In genomic region chrX:20267599-20267923, GRCh38 we compare ENCODE assay signal across 8 cellular contexts. TPM values are rescaled to one million over a fixed set of nuclear protein-coding genes. Genes with fewer than 3 reads are reported as not detected.
DNase-seq lines count a peak whose midpoint lies in the region; ATAC-seq, FAIRE-seq and TF ChIP-seq lines count a peak whose summit lies in the region.

No MANE protein-coding gene starts in this region.

- intact Hi-C loops in activated CD4-positive, alpha-beta T cell treated with anti-CD3 and anti-CD28 coated beads for 36 hours (cut with DNase I, micrococcal nuclease): loop anchor here (1.0 to 10.0 kb wide), 6 partner anchors 125 to 1677 kb away; partner anchors contain the start of genes CNKSR2 (in 2 of the 2), EIF1AX (in 2 of the 2) and SMS (in 2 of the 2)
- intact Hi-C loops in GM12878 (cut with micrococcal nuclease; ENCODE audit: unreplicated experiment) (loop anchor here (5.0 kb wide), 2 partner anchors 55 to 250 kb away; no protein-coding TSS in a partner anchor), lower leg skin (cut with DNase I; ENCODE audit: low total_unique reads) (no loop called here)

- no peak for TF ChIP-seq EP300 in GM12878 (IDR thresholded peaks at IDR 0.05; ENCODE audit: borderline replicate concordance in 1 of 2, control insufficient read depth in 1 of 2, low read depth in 2 of 2, low read length in 2 of 2)

- CTCF ChIA-PET in activated CD4-positive, alpha-beta T cell treated with anti-CD3 and anti-CD28 coated beads for 36 hours (lab: Charles Lee): no interaction called here
- CTCF ChIA-PET in GM12878 (lab: Yijun Ruan, JAX): no interaction called here

- no peak for TF ChIP-seq CTCF in GM12878 (IDR thresholded peaks at IDR 0.05 in 2 of 3, conservative IDR thresholded peaks at IDR 0.05 in 1 of 3; ENCODE audit: control insufficient read depth in 2 of 3, extremely low read depth in 1 of 3, insufficient read depth in 1 of 3, low read depth in 3 of 3, low read length in 3 of 3)
- no peak for TF ChIP-seq CTCF in lower leg skin (IDR thresholded peaks at IDR 0.05)

- H3K79me2 ChIP-seq in GM12878 (ENCODE audit: control insufficient read depth, insufficient read depth, low read length): peaks cover 32% of the 10 kb centered on the region

- H3K9me3 ChIP-seq in GM12878 (replicated peaks; ENCODE audit: control insufficient read depth, insufficient read depth, low read length) (no peaks in the 10 kb centered on the region; the same call in 1 of the 3 replicates), thymus (ENCODE audit: control insufficient read depth) (no peaks in the 10 kb centered on the region)

- H3K27me3 ChIP-seq in GM12878 (replicated peaks in 1 of 2; ENCODE audit: control insufficient read depth in 2 of 2, insufficient read depth in 2 of 2, low read length in 1 of 2): peaks cover 2 to 6% of the 10 kb centered on the region in 2 experiments; a peak in 1 of 4 replicates
- H3K27me3 ChIP-seq in thymus (ENCODE audit: control insufficient read depth, insufficient read depth): no peaks in the 10 kb centered on the region

- no peak for DNase-seq in activated CD4-positive, alpha-beta T cell treated with anti-CD3 and anti-CD28 coated beads for 36 hours
- no peak for DNase-seq in activated CD4-positive, alpha-beta T cell treated with anti-CD3 and anti-CD28 coated beads for 48 hours
- DNase-seq in GM12878 (ENCODE audit: low read depth, low spot score) (no peak), lower leg skin (ENCODE audit: low spot score in 2 of 2) (no peak), NCI-H1092 (lab: John Stamatoyannopoulos, UW) (no peak)

- H3K27me3 Mint-ChIP-seq in activated CD4-positive, alpha-beta T cell treated with anti-CD3 and anti-CD28 coated beads for 36 hours: no peaks in the 10 kb centered on the region

- RAD21 ChIA-PET in GM12878 (lab: Charles Lee; ENCODE audit: unreplicated experiment): interaction anchor here (0.7 kb wide), 1 partner anchor 30 kb away, joined by 3 read pairs; no protein-coding TSS in a partner anchor

- peak overlapping the region; percentile 65 for H3K27ac Mint-ChIP-seq in activated CD4-positive, alpha-beta T cell treated with anti-CD3 and anti-CD28 coated beads for 36 hours

- no TSS peak for BruUV-seq in GM12878 (replicated peaks; lab: Mats Ljungman, UMichigan)

- peak overlapping the region; percentile 34; the same call in 1 of the 2 replicates for H3K9ac ChIP-seq in GM12878 (ENCODE audit: control insufficient read depth, insufficient read depth, low read length)

- in situ Hi-C loops in GM12878 (cut with MboI): no loop called here

- WGBS in GM12878 (ENCODE audit: insufficient coverage, insufficient replicate concordance, low lambda C conversion rate, missing lambda C conversion rate): 26% methylated on average over 15 of the region's 15 CpGs
- 1 to 33% methylated on average over 14 to 15 of the region's 15 CpGs for WGBS in lower leg skin, 2 donors
- whole genome bisulfite sequencing in thymus: under 1% methylated on average over 15 of the region's 15 CpGs

- no peak for FAIRE-seq in GM12878 (lab: Jason Lieb, UNC)

- H3K4me2 ChIP-seq in GM12878 (ENCODE audit: control insufficient read depth, insufficient read depth): peak overlapping the region; percentile 74

- no peaks in the 10 kb centered on the region for H4K20me1 ChIP-seq in GM12878 (ENCODE audit: control insufficient read depth, insufficient read depth)

- H3K4me1 Mint-ChIP-seq in activated CD4-positive, alpha-beta T cell treated with anti-CD3 and anti-CD28 coated beads for 36 hours: peaks cover 16% of the 10 kb centered on the region

- no peak overlapping the region for H3K27ac ChIP-seq in GM12878 (ENCODE audit: control insufficient read depth, insufficient read depth)
- H3K27ac ChIP-seq in thymus (ENCODE audit: low read depth): no peak overlapping the region

- peak overlapping the region; percentile 83 for H2AFZ ChIP-seq in GM12878 (ENCODE audit: control insufficient read depth, low read depth, low read length)

- H3K4me1 ChIP-seq in GM12878 (ENCODE audit: control insufficient read depth, insufficient read depth, low read length) (no peaks in the 10 kb centered on the region), thymus (ENCODE audit: control insufficient read depth, insufficient read depth, low read length) (no peaks in the 10 kb centered on the region)

- no peak for TF ChIP-seq POLR2A in GM12878 (IDR thresholded peaks at IDR 0.05; ENCODE audit: low read depth, low read length)
- TF ChIP-seq POLR2A in lower leg skin (IDR thresholded peaks at IDR 0.05): no peak

- POLR2A ChIA-PET in activated CD4-positive, alpha-beta T cell treated with anti-CD3 and anti-CD28 coated beads for 36 hours (lab: Charles Lee): no interaction called here
- POLR2A ChIA-PET in GM12878 (lab: Charles Lee): interaction anchor here (0.6 to 1.1 kb wide), 4 partner anchors 48 to 137 kb away, joined by 3 to 7 read pairs (median 4); no protein-coding TSS in a partner anchor

- no peak for ATAC-seq in activated CD4-positive, alpha-beta T cell treated with anti-CD3 and anti-CD28 coated beads for 36 hours
- ATAC-seq in GM12878: no peak
- ATAC-seq in HG02970 (IDR thresholded peaks at IDR 0.05; ENCODE audit: low FRiP score, unreplicated experiment): no peak
- no peak for ATAC-seq in HG03442 (IDR thresholded peaks at IDR 0.05; ENCODE audit: unreplicated experiment)

- peak overlapping the region; percentile 82 for H3K4me3 Mint-ChIP-seq in activated CD4-positive, alpha-beta T cell treated with anti-CD3 and anti-CD28 coated beads for 36 hours

- H3K4me3 ChIP-seq in GM12878 (peak overlapping the region; percentile 65; the same call in 1 of the 2 replicates), lower leg skin (ENCODE audit: low read depth, poor library complexity, severe bottlenecking) (peak overlapping the region; percentile 36), thymus (ENCODE audit: low read length) (peak overlapping the region; percentile 52)

- H3K9me3 Mint-ChIP-seq in activated CD4-positive, alpha-beta T cell treated with anti-CD3 and anti-CD28 coated beads for 36 hours (ENCODE audit: low read depth): no peaks in the 10 kb centered on the region

- SMC1A ChIA-PET in GM12878 (lab: Charles Lee; ENCODE audit: uncharacterized antibody, unreplicated experiment): interaction anchor here (0.5 kb wide), 1 partner anchor 11 kb away, joined by 3 read pairs; no protein-coding TSS in a partner anchor

- TF ChIP-seq RAD21 in GM12878 (IDR thresholded peaks at IDR 0.05; ENCODE audit: insufficient read depth, low read depth, low read length): no peak

- H3K36me3 ChIP-seq in GM12878 (ENCODE audit: control insufficient read depth in 2 of 2, insufficient read depth in 2 of 2, low read length in 1 of 2): no peaks in the 10 kb centered on the region
- no peaks in the 10 kb centered on the region for H3K36me3 ChIP-seq in thymus (ENCODE audit: control insufficient read depth, insufficient read depth)

- peaks cover 2% of the 10 kb centered on the region for H3K36me3 Mint-ChIP-seq in activated CD4-positive, alpha-beta T cell treated with anti-CD3 and anti-CD28 coated beads for 36 hours (ENCODE audit: low read depth)

TF ChIP-seq in GM12878, 131 proteins besides CTCF, POLR2A, EP300 and RAD21 (continues in another document):
- no peak for TF ChIP-seq RFX5 (IDR thresholded peaks at IDR 0.05; ENCODE audit: low read depth, low read length)
- no peak for TF ChIP-seq IRF4 (IDR thresholded peaks at IDR 0.05; ENCODE audit: low read depth, low read length)
- TF ChIP-seq NFIC (IDR thresholded peaks at IDR 0.05; ENCODE audit: low read depth, low read length): no peak
- no peak for TF ChIP-seq NR2C2 (IDR thresholded peaks at IDR 0.05; ENCODE audit: borderline replicate concordance, control insufficient read depth, insufficient read length, low read depth)
- no peak for TF ChIP-seq BMI1 (IDR thresholded peaks at IDR 0.05; ENCODE audit: borderline replicate concordance)
- TF ChIP-seq HCFC1 (IDR thresholded peaks at IDR 0.05; ENCODE audit: low read length): no peak
- no peak for TF ChIP-seq ESRRA (IDR thresholded peaks at IDR 0.05; ENCODE audit: low read length)
- TF ChIP-seq, protein P1, sequence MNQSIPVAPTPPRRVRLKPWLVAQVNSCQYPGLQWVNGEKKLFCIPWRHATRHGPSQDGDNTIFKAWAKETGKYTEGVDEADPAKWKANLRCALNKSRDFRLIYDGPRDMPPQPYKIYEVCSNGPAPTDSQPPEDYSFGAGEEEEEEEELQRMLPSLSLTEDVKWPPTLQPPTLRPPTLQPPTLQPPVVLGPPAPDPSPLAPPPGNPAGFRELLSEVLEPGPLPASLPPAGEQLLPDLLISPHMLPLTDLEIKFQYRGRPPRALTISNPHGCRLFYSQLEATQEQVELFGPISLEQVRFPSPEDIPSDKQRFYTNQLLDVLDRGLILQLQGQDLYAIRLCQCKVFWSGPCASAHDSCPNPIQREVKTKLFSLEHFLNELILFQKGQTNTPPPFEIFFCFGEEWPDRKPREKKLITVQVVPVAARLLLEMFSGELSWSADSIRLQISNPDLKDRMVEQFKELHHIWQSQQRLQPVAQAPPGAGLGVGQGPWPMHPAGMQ (IDR thresholded peaks at IDR 0.05; ENCODE audit: borderline replicate concordance): no peak
- no peak for TF ChIP-seq RBBP5 (conservative IDR thresholded peaks at IDR 0.05)
- TF ChIP-seq CBX5 (IDR thresholded peaks at IDR 0.05; ENCODE audit: low read depth): no peak
- no peak for TF ChIP-seq POLR2AphosphoS5 (IDR thresholded peaks at IDR 0.05; ENCODE audit: low read length)
- no peak for TF ChIP-seq SMARCA5 (IDR thresholded peaks at IDR 0.05)
- no peak for TF ChIP-seq GABPA (IDR thresholded peaks at IDR 0.05; ENCODE audit: low read depth)

RNA-seq across cellular contexts. Expression of gene RPS6KA3, which starts 0.9 kb away (rescaled TPM):
- total RNA-seq in activated CD4-positive, alpha-beta T cell treated with anti-CD3 and anti-CD28 coated beads for 36 hours: 10 to 100 TPM; 40.7 to 41.5 TPM
- 35.9 and 36.5 TPM in 2 replicates for total RNA-seq in GM12878 (2013; cell fraction: nucleolus; rRNA removed)
- total RNA-seq in GM12878 (2014; rRNA removed) (15.9 and 17.8 TPM in 2 replicates), GM12878 (2014; rRNA removed; fragmentation: Illumina TruSeq; extraction: Trizol) (19.6 and 19.9 TPM in 2 replicates), GM12878 (2021) (17.7 and 20.9 TPM in 2 replicates), lower leg skin (10 to 100 TPM; 22.3 to 43.2 (median 34.5) TPM)
- polyA plus RNA-seq in GM12878 (2011; ENCODE audit: low read depth): 6.1 TPM
- polyA plus RNA-seq in GM12878 (2011; rRNA removed) (35.6 and 50.8 TPM in 2 replicates), GM12878 (2014; fragmentation: Illumina TruSeq; extraction: Trizol) (20.3 and 26.7 TPM in 2 replicates), GM12878 (2014; fragmentation: Nextera tagmentation; extraction: Ambion mirVana) (1 to 10 TPM; 5.2 to 9.1 TPM), GM12878 (2014; rRNA removed) (12.6 and 15.7 TPM in 2 replicates), GM12878 (2016; fragmentation: Nextera tagmentation; extraction: Ambion mirVana) (1 to 10 TPM; 2.8 to 3.1 TPM), thymus (20.9 TPM)
- 19.7 and 19.9 TPM in 2 replicates for polyA plus RNA-seq in GM12878 (2011; cell fraction: cytosol; rRNA removed)
- polyA plus RNA-seq in GM12878 (2011; cell fraction: nucleus; rRNA removed): 14.2 and 17.2 TPM in 2 replicates
- polyA plus RNA-seq in GM12878 (2012): 9.3 and 12.8 TPM in 2 replicates
- 39.8 and 58.8 TPM in 2 replicates for polyA minus RNA-seq in GM12878 (2011; rRNA and poly(A)+ RNA removed)
- polyA minus RNA-seq in GM12878 (2011; cell fraction: cytosol; rRNA and poly(A)+ RNA removed): 16.7 TPM in 2 replicates
- 5.7 and 9.7 TPM in 2 replicates for polyA minus RNA-seq in GM12878 (2011; cell fraction: nucleus; rRNA and poly(A)+ RNA removed)
